In genomic region chr11:68598816-68599653, GRCh38 we compare ENCODE assay signal across 22 cellular contexts.
A peak's percentile ranks its signal among the peaks of the same experiment; 100 is the strongest.
DNase-seq lines count a peak whose midpoint lies in the region; ATAC-seq lines count a peak whose summit lies in the region.
"Had no signal": no experiment of that assay in that cellular context is flagged by ENCODE, and none has a peak within 500 bp of the region (broad histone marks: within the 10 kb centered on the region; RNA-seq: fewer than 3 reads in every experiment).

No MANE protein-coding gene starts in this region.

- intact Hi-C loops in left colon (cut with DNase I, micrococcal nuclease): no loop called here

- H3K9ac ChIP-seq in adipocyte (ENCODE audit: low read length): no peak overlapping the region

- no peak overlapping the region for H3K4me3 ChIP-seq in adipocyte (ENCODE audit: low read length)
- H3K4me3 ChIP-seq: ascending aorta, colonic mucosa, PC-9, right atrium auricular region, SJSA1 had no signal

- H3K9me3 ChIP-seq in adipocyte (ENCODE audit: control insufficient read depth, low read length): no peaks in the 10 kb centered on the region
- H3K9me3 ChIP-seq: ascending aorta, colonic mucosa, right atrium auricular region, SJSA1 had no signal

- H3K36me3 Mint-ChIP-seq in immature natural killer cell: peaks cover 31 to 63% (median 55%) of the 10 kb centered on the region in 3 donors

- peaks cover 0 to 13% (median 0%) of the 10 kb centered on the region in 3 donors for H3K27me3 Mint-ChIP-seq in immature natural killer cell (ENCODE audit: low read depth in 3 of 3)
- H3K27me3 Mint-ChIP-seq: activated CD8-positive, alpha-beta memory T cell treated with anti-CD3 and anti-CD28 coated beads, Interleukin-2, amount 10 ng/mL, durations not matched to agents 7 days and 5 days; B cell had no signal

- peaks cover 3 to 24% of the 10 kb centered on the region in 2 donors for H3K4me1 Mint-ChIP-seq in immature natural killer cell
- H3K4me1 Mint-ChIP-seq: B cell had no signal

- peaks cover 0 to 2% (median 0%) of the 10 kb centered on the region in 6 donors for H3K9me3 Mint-ChIP-seq in immature natural killer cell

- no peak for ATAC-seq in left colon
- ATAC-seq: activated CD4-positive, CD25-positive, alpha-beta regulatory T cell treated with anti-CD3 and anti-CD28 coated beads, Interleukin-2, amount 50 U/mL, for 24 hours; activated CD8-positive, alpha-beta memory T cell treated with anti-CD3 and anti-CD28 coated beads, Interleukin-2, amount 10 ng/mL, durations not matched to agents 7 days and 5 days; HepG2 had no signal

- H3K27ac Mint-ChIP-seq in immature natural killer cell: peak overlapping the region in 4 of 6 donors; percentile 3 to 76 (median 34)
- H3K27ac Mint-ChIP-seq: activated CD8-positive, alpha-beta memory T cell treated with anti-CD3 and anti-CD28 coated beads, Interleukin-2, amount 10 ng/mL, durations not matched to agents 7 days and 5 days; B cell had no signal

- DNase-seq in AG08396 (ENCODE audit: low spot score): peak; percentile 40
- DNase-seq in EH (ENCODE audit: low read depth): peak; percentile 65
- peak; percentile 29 for DNase-seq in adipocyte (ENCODE audit: low read depth)
- DNase-seq in immature natural killer cell: no peak
- no peak for DNase-seq in activated gamma-delta T cell treated with Interleukin-2 at 50 U/mL for 16 hours
- no peak for DNase-seq in left colon
- no peak for DNase-seq in D341Med (ENCODE audit: low spot score)
- DNase-seq: activated CD8-positive, alpha-beta memory T cell treated with anti-CD3 and anti-CD28 coated beads, Interleukin-2, amount 10 ng/mL, durations not matched to agents 7 days and 5 days; colonic mucosa; islet precursor cell; NCI-H1417 treated with DMSO at 0.1 percent for 48 hours; NCI-H2171 treated with DMSO at 0.1 percent for 48 hours; NCI-H82; occipital lobe; PC-9; T1000 had no signal

- no peak overlapping the region for H3K4me3 Mint-ChIP-seq in immature natural killer cell
- H3K4me3 Mint-ChIP-seq: activated CD8-positive, alpha-beta memory T cell treated with anti-CD3 and anti-CD28 coated beads, Interleukin-2, amount 10 ng/mL, durations not matched to agents 7 days and 5 days; B cell had no signal

- peaks cover 10% of the 10 kb centered on the region for H3K4me1 ChIP-seq in adipocyte (ENCODE audit: control insufficient read depth, insufficient read depth, low read length)
- H3K4me1 ChIP-seq: ascending aorta, colonic mucosa, right atrium auricular region, SJSA1 had no signal

- H3K36me3 ChIP-seq in adipocyte (ENCODE audit: control insufficient read depth, insufficient read depth, low read length, severe bottlenecking): peaks cover 70% of the 10 kb centered on the region

- H3K27me3 ChIP-seq in adipocyte (replicated peaks; ENCODE audit: control insufficient read depth, insufficient read depth, low read length): no peaks in the 10 kb centered on the region
- H3K27me3 ChIP-seq: ascending aorta, colonic mucosa, right atrium auricular region, SJSA1 had no signal

Comparison
In these comparisons a context has a peak if more than half of its experiments do, and no peak if none do; other contexts are left out.
1. DNase-seq: peak in AG08396 (single experiment), EH (single experiment) and adipocyte (single experiment); none in immature natural killer cell (0 of 3), activated gamma-delta T cell treated with Interleukin-2 at 50 U/mL for 16 hours (single experiment), left colon (0 of 2) and D341Med (single experiment).